Comparison of ENCODE assay signal across 10 cellular contexts in genomic region chr10:69321037-69321715, GRCh38. TPM values are rescaled to one million over a fixed set of nuclear protein-coding genes. Genes with fewer than 3 reads are reported as not detected.
DNase-seq lines count a peak whose midpoint lies in the region; ATAC-seq and TF ChIP-seq lines count a peak whose summit lies in the region.
"Had no signal": no experiment of that assay in that cellular context is flagged by ENCODE, and none has a peak within 500 bp of the region (broad histone marks: within the 10 kb centered on the region; RNA-seq: fewer than 3 reads in every experiment).

No MANE protein-coding gene starts in this region.

- H3K36me3 ChIP-seq in SK-N-SH (replicated peaks in 1 of 2; ENCODE audit: control insufficient read depth in 1 of 2, insufficient read depth in 2 of 2, low read length in 1 of 2) (no peaks in the 10 kb centered on the region), esophagus squamous epithelium (no peaks in the 10 kb centered on the region), skeletal muscle satellite cell (ENCODE audit: insufficient read depth, low read length) (no peaks in the 10 kb centered on the region)
- H3K36me3 ChIP-seq: cardiac muscle cell had no signal

- intact Hi-C loops in esophagus squamous epithelium (cut with DNase I): no loop called here

- peaks cover 7% of the 10 kb centered on the region; the same call in 1 of the 2 replicates for H3K36me3 Mint-ChIP-seq in WTC11

- no peaks in the 10 kb centered on the region for H3K9me3 ChIP-seq in SK-N-SH
- H3K9me3 ChIP-seq in esophagus squamous epithelium: no peaks in the 10 kb centered on the region
- no peaks in the 10 kb centered on the region for H3K9me3 ChIP-seq in skeletal muscle satellite cell (replicated peaks; ENCODE audit: low read length)

- H3K79me2 ChIP-seq in SK-N-SH (ENCODE audit: insufficient read depth): peaks cover 74% of the 10 kb centered on the region

- H3K27me3 ChIP-seq in SK-N-SH (ENCODE audit: insufficient read depth) (no peaks in the 10 kb centered on the region), esophagus squamous epithelium (no peaks in the 10 kb centered on the region), skeletal muscle satellite cell (ENCODE audit: control insufficient read depth, insufficient read depth, low read length) (no peaks in the 10 kb centered on the region)
- H3K27me3 ChIP-seq: cardiac muscle cell had no signal

- WGBS in SK-N-SH (ENCODE audit: low lambda C conversion rate): 79% methylated on average over 8 of the region's 10 CpGs
- 64 to 69% methylated on average over 5 of the region's 10 CpGs for WGBS in esophagus squamous epithelium, 2 donors

- peaks cover 62% of the 10 kb centered on the region for H4K20me1 ChIP-seq in SK-N-SH (ENCODE audit: insufficient read depth)

- H3F3A ChIP-seq in SK-N-SH (replicated peaks; ENCODE audit: insufficient read depth): peaks cover 7% of the 10 kb centered on the region

- H3K27me3 Mint-ChIP-seq in WTC11 (ENCODE audit: low read depth): no peaks in the 10 kb centered on the region

- H3K9me2 ChIP-seq in SK-N-SH: no peaks in the 10 kb centered on the region

- ATAC-seq in SK-N-SH treated with all-trans-retinoic acid at 6 μM for 48 hours (no peak), WTC11 (no peak), HG03159 (IDR thresholded peaks at IDR 0.05; ENCODE audit: unreplicated experiment) (no peak), HG02610 (IDR thresholded peaks at IDR 0.05; ENCODE audit: unreplicated experiment) (no peak)

- no peak for TF ChIP-seq RAD21 in SK-N-SH (IDR thresholded peaks at IDR 0.05; ENCODE audit: low read length)

- POLR2A ChIA-PET in SK-N-SH (lab: Yijun Ruan, JAX) (no interaction called here), WTC11 (lab: Charles Lee) (no interaction called here)

- no peak for DNase-seq in SK-N-SH
- DNase-seq in WTC11 (ENCODE audit: low spot score): no peak
- DNase-seq in esophagus squamous epithelium (lab: John Stamatoyannopoulos, UW): no peak
- DNase-seq in GDM1 (lab: John Stamatoyannopoulos, UW): no peak
- DNase-seq: 8988T had no signal

- H3K9ac ChIP-seq in SK-N-SH (no peak overlapping the region), skeletal muscle satellite cell (ENCODE audit: low read depth, low read length) (no peak overlapping the region)

- H3K27ac ChIP-seq in SK-N-SH (ENCODE audit: low read depth in 2 of 2, low read length in 1 of 2): peak overlapping the region in 1 of 2 experiments; percentile 7; a peak in 1 of 4 replicates
- H3K27ac ChIP-seq in esophagus squamous epithelium: peak overlapping the region; percentile 95 to 100 (median 98)

- H3K4me3 ChIP-seq in SK-N-SH (ENCODE audit: low read depth in 2 of 2, low read length in 1 of 2) (no peak overlapping the region), esophagus squamous epithelium (peak overlapping the region in 3 of 4 donors; percentile 85 to 96 (median 95)), skeletal muscle satellite cell (ENCODE audit: low read length) (peak overlapping the region; percentile 96)
- H3K4me3 ChIP-seq: cardiac muscle cell had no signal

- H3K9me3 Mint-ChIP-seq in WTC11: no peaks in the 10 kb centered on the region

- CTCF ChIA-PET in SK-N-SH (lab: Yijun Ruan, JAX) (no interaction called here), WTC11 (lab: Charles Lee) (interaction anchor here (0.9 kb wide), 2 partner anchors 11 to 99 kb away, joined by 3 to 4 read pairs; no protein-coding TSS in a partner anchor)

- H2AFZ ChIP-seq in SK-N-SH (ENCODE audit: low read depth): no peak overlapping the region

- H3K4me1 ChIP-seq in SK-N-SH (ENCODE audit: control insufficient read depth in 1 of 2, insufficient read depth in 2 of 2, low read depth in 1 of 2, low read length in 1 of 2) (peaks cover 22 to 48% of the 10 kb centered on the region in 2 experiments; a peak in 2 of 4 replicates), esophagus squamous epithelium (peaks cover 45 to 91% (median 65%) of the 10 kb centered on the region in 3 donors), skeletal muscle satellite cell (ENCODE audit: control insufficient read depth, insufficient read depth, low read length) (peaks cover 46% of the 10 kb centered on the region)

- no peak for TF ChIP-seq EP300 in SK-N-SH (IDR thresholded peaks at IDR 0.05; ENCODE audit: borderline replicate concordance in 1 of 2, low read depth in 1 of 2, low read length in 1 of 2)

- no peak for TF ChIP-seq POLR2A in esophagus squamous epithelium (IDR thresholded peaks at IDR 0.05)

- H3K27ac Mint-ChIP-seq in WTC11: peak overlapping the region; percentile 39; the same call in 1 of the 2 replicates

- peak overlapping the region; percentile 97 for H3K4me2 ChIP-seq in SK-N-SH
- H3K4me2 ChIP-seq in skeletal muscle satellite cell (ENCODE audit: low read length): peak overlapping the region; percentile 87

- TF ChIP-seq CTCF in SK-N-SH (IDR thresholded peaks at IDR 0.05) (no peak), WTC11 (IDR thresholded peaks at IDR 0.05) (no peak), esophagus squamous epithelium (IDR thresholded peaks at IDR 0.05) (no peak)

- peak overlapping the region; percentile 95 for H3K4me3 Mint-ChIP-seq in WTC11

- H3K4me1 Mint-ChIP-seq in WTC11: peaks cover 80% of the 10 kb centered on the region

TF ChIP-seq in SK-N-SH, 30 proteins besides CTCF, POLR2A, EP300 and RAD21:
- TF ChIP-seq MXI1 (IDR thresholded peaks at IDR 0.05; ENCODE audit: low read depth, low read length) (no peak), YY1 (IDR thresholded peaks at IDR 0.05; ENCODE audit: low read depth) (0 out of 2 replicates have a peak, but pooled peaks have one; percentile 33), ZBTB33 (IDR thresholded peaks at IDR 0.05; ENCODE audit: borderline replicate concordance, low read depth) (no peak)

TF ChIP-seq in SK-N-SH treated with all-trans-retinoic acid at 6 μM for 48 hours, 23 proteins besides CTCF, POLR2A, EP300 and RAD21 (continues in another document):
- TF ChIP-seq RARB (CRISPR knock-in tag; IDR thresholded peaks at IDR 0.05): no peak
- TF ChIP-seq ZFP3 (CRISPR knock-in tag; IDR thresholded peaks at IDR 0.05): no peak
- no peak for TF ChIP-seq OSR1 (CRISPR knock-in tag; IDR thresholded peaks at IDR 0.05)
- no peak for TF ChIP-seq ZNF565 (CRISPR knock-in tag; conservative IDR thresholded peaks at IDR 0.05; ENCODE audit: low read depth)
- TF ChIP-seq CSRNP3 (CRISPR knock-in tag; IDR thresholded peaks at IDR 0.05): no peak
- no peak for TF ChIP-seq SNAI2 (CRISPR knock-in tag; IDR thresholded peaks at IDR 0.05)
- TF ChIP-seq GLIS3 (CRISPR knock-in tag; IDR thresholded peaks at IDR 0.05): no peak

TF ChIP-seq in WTC11, 78 proteins besides CTCF, POLR2A, EP300 and RAD21:
- no peak for TF ChIP-seq PRRX2 (CRISPR knock-in tag; IDR thresholded peaks at IDR 0.05)

RNA-seq across cellular contexts. Expression of gene HK1, which starts 42.9 kb away (rescaled TPM):
- polyA plus RNA-seq in SK-N-SH (2012; rRNA removed): 32.0 and 38.7 TPM in 2 replicates
- 35.7 and 35.8 TPM in 2 replicates for polyA plus RNA-seq in SK-N-SH (2012; cell fraction: cytosol; rRNA removed)
- 38.1 and 44.0 TPM in 2 replicates for polyA plus RNA-seq in SK-N-SH (2012; cell fraction: nucleus; rRNA removed)
- total RNA-seq in WTC11 (2021) (218 to 220 TPM (median 219 TPM) in 3 replicates), esophagus squamous epithelium (100 to 1,000 TPM; 130 to 189 (median 142) TPM)
- 106 and 109 TPM in 2 replicates for total RNA-seq in skeletal muscle satellite cell (2012; rRNA removed)

Comparison
In these comparisons a context has a peak if more than half of its experiments do, and no peak if none do; other contexts are left out.
1. H3K4me3 ChIP-seq: peak in esophagus squamous epithelium (3 of 4) and skeletal muscle satellite cell (single experiment); none in SK-N-SH (0 of 2).